In genomic region chr11:76669901-76670474, GRCh38 we compare ENCODE assay signal across 8 cellular contexts. TPM values are rescaled to one million over a fixed set of nuclear protein-coding genes. Genes with fewer than 3 reads are reported as not detected.
DNase-seq lines count a peak whose midpoint lies in the region; ATAC-seq, FAIRE-seq and TF ChIP-seq lines count a peak whose summit lies in the region.

No MANE protein-coding gene starts in this region.

- ATAC-seq in A549: peak in 1 of 2 experiments; percentile 13; a peak in 3 of 6 replicates
- no peak for ATAC-seq in GM21526 (IDR thresholded peaks at IDR 0.05; ENCODE audit: low FRiP score, unreplicated experiment)

- peaks cover 16% of the 10 kb centered on the region for H3K36me3 ChIP-seq in mesodermal cell (ENCODE audit: control insufficient read depth, insufficient read depth, low read length)
- H3K36me3 ChIP-seq in vagina: no peaks in the 10 kb centered on the region

- TF ChIP-seq EP300 in A549 (IDR thresholded peaks at IDR 0.05): no peak

- H3K27ac ChIP-seq in A549 (peak overlapping the region in 1 of 2 experiments; percentile 57; a peak in 3 of 6 replicates), coronary artery (peak overlapping the region; percentile 87 to 90), mesodermal cell (ENCODE audit: low read depth, low read length, severe bottlenecking) (peak overlapping the region; percentile 49), vagina (peak overlapping the region; percentile 86)

- WGBS in A549 (ENCODE audit: missing lambda C conversion rate): 30% methylated on average over 20 of the region's 21 CpGs
- WGBS in mesodermal cell (ENCODE audit: insufficient coverage in 2 of 2), 2 experiments: 29 to 41% methylated on average over 13 to 17 of the region's 21 CpGs

- H3K27me3 ChIP-seq in vagina: no peaks in the 10 kb centered on the region

- H3K4me2 ChIP-seq in A549: peak overlapping the region; percentile 96

- H3K4me1 ChIP-seq in A549 (peaks cover 8% of the 10 kb centered on the region; the same call in 1 of the 3 replicates), mesodermal cell (ENCODE audit: control insufficient read depth, insufficient read depth, low read length, poor library complexity, severe bottlenecking) (peaks cover 20% of the 10 kb centered on the region), vagina (peaks cover 61% of the 10 kb centered on the region)

- TF ChIP-seq RAD21 in A549 (conservative IDR thresholded peaks at IDR 0.05 in 1 of 2, IDR thresholded peaks at IDR 0.05 in 1 of 2): no peak

- DNase-seq in A549 (ENCODE audit: low read depth in 1 of 2, low spot score in 1 of 2) (no peak), HS-5 (ENCODE audit: low read depth) (peak; percentile 5), coronary artery (ENCODE audit: low spot score) (no peak), vagina (ENCODE audit: extremely low spot score in 2 of 2) (no peak), NCI-H128 (lab: John Stamatoyannopoulos, UW; ENCODE audit: unreplicated experiment) (no peak), GM10266 (ENCODE audit: extremely low spot score) (no peak)

- POLR2A ChIA-PET in A549 (lab: Yijun Ruan, JAX): no interaction called here

- CTCF ChIA-PET in A549 (lab: Yijun Ruan, JAX): interaction anchor here (0.6 to 6.0 kb wide), 6 partner anchors 10 to 140 kb away, joined by 3 to 56 read pairs (median 3); no protein-coding TSS in a partner anchor

- intact Hi-C loops in vagina (cut with DNase I): loop anchor here (10.0 kb wide), 1 partner anchor 65 kb away; no protein-coding TSS in a partner anchor

- TF ChIP-seq CTCF in A549 (IDR thresholded peaks at IDR 0.05) (no peak), coronary artery (IDR thresholded peaks at IDR 0.05) (no peak), vagina (IDR thresholded peaks at IDR 0.05) (no peak), GM10266 (IDR thresholded peaks at IDR 0.05; ENCODE audit: control insufficient read depth, insufficient read depth, low read depth, missing control alignments) (no peak)

- no peak for FAIRE-seq in A549 (lab: Jason Lieb, UNC)

- peak overlapping the region; percentile 59 for H3K4me3 ChIP-seq in A549
- peak overlapping the region; percentile 81 for H3K4me3 ChIP-seq in coronary artery
- peak overlapping the region; percentile 54 for H3K4me3 ChIP-seq in mesodermal cell (ENCODE audit: extremely low read depth, insufficient read depth, low read length, poor library complexity, severe bottlenecking)
- H3K4me3 ChIP-seq in vagina: peak overlapping the region; percentile 62 to 87

- H3K9me3 ChIP-seq in A549: no peaks in the 10 kb centered on the region
- no peaks in the 10 kb centered on the region for H3K9me3 ChIP-seq in mesodermal cell (ENCODE audit: control insufficient read depth, low read length)
- H3K9me3 ChIP-seq in vagina: no peaks in the 10 kb centered on the region

- no peak for TF ChIP-seq POLR2A in A549 (IDR thresholded peaks at IDR 0.05; ENCODE audit: low read length)
- TF ChIP-seq POLR2A in vagina (IDR thresholded peaks at IDR 0.05): no peak

TF ChIP-seq in A549, 52 proteins besides CTCF, POLR2A, EP300 and RAD21:
- TF ChIP-seq EHF (CRISPR knock-in tag; IDR thresholded peaks at IDR 0.05): no peak
- TF ChIP-seq NFE2L2 (conservative IDR thresholded peaks at IDR 0.05; ENCODE audit: low read length): no peak
- no peak for TF ChIP-seq BCL3 (IDR thresholded peaks at IDR 0.05)
- TF ChIP-seq ZFP36 (IDR thresholded peaks at IDR 0.05; ENCODE audit: borderline replicate concordance, partially characterized antibody): no peak
- no peak for TF ChIP-seq MAZ (IDR thresholded peaks at IDR 0.05; ENCODE audit: borderline replicate concordance, low read depth, low read length)
- TF ChIP-seq MAFK (IDR thresholded peaks at IDR 0.05; ENCODE audit: partially characterized antibody): no peak
- no peak for TF ChIP-seq ELK1 (IDR thresholded peaks at IDR 0.05; ENCODE audit: low read depth, low read length)
- TF ChIP-seq HEYL (CRISPR knock-in tag; IDR thresholded peaks at IDR 0.05): no peak
- no peak for TF ChIP-seq CHD4 (IDR thresholded peaks at IDR 0.05; ENCODE audit: borderline replicate concordance)
- TF ChIP-seq POLR2AphosphoS2 (conservative IDR thresholded peaks at IDR 0.05; ENCODE audit: low read length): no peak
- TF ChIP-seq HDAC2 (IDR thresholded peaks at IDR 0.05): no peak
- TF ChIP-seq, protein P1, sequence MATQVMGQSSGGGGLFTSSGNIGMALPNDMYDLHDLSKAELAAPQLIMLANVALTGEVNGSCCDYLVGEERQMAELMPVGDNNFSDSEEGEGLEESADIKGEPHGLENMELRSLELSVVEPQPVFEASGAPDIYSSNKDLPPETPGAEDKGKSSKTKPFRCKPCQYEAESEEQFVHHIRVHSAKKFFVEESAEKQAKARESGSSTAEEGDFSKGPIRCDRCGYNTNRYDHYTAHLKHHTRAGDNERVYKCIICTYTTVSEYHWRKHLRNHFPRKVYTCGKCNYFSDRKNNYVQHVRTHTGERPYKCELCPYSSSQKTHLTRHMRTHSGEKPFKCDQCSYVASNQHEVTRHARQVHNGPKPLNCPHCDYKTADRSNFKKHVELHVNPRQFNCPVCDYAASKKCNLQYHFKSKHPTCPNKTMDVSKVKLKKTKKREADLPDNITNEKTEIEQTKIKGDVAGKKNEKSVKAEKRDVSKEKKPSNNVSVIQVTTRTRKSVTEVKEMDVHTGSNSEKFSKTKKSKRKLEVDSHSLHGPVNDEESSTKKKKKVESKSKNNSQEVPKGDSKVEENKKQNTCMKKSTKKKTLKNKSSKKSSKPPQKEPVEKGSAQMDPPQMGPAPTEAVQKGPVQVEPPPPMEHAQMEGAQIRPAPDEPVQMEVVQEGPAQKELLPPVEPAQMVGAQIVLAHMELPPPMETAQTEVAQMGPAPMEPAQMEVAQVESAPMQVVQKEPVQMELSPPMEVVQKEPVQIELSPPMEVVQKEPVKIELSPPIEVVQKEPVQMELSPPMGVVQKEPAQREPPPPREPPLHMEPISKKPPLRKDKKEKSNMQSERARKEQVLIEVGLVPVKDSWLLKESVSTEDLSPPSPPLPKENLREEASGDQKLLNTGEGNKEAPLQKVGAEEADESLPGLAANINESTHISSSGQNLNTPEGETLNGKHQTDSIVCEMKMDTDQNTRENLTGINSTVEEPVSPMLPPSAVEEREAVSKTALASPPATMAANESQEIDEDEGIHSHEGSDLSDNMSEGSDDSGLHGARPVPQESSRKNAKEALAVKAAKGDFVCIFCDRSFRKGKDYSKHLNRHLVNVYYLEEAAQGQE (IDR thresholded peaks at IDR 0.05): no peak
- TF ChIP-seq ZSCAN20 (CRISPR knock-in tag; IDR thresholded peaks at IDR 0.05): no peak

RNA-seq across cellular contexts. Expression of gene LRRC32, which starts 0.6 kb away (rescaled TPM):
- polyA plus RNA-seq in A549 (2011; rRNA removed): 0.62 and 1.0 TPM in 2 replicates
- 0.09 and 0.17 TPM in 2 replicates for polyA plus RNA-seq in A549 (2012; cell fraction: cytosol; rRNA removed)
- polyA plus RNA-seq in A549 (2012; cell fraction: nucleus; rRNA removed): 0.67 and 0.98 TPM in 2 replicates
- 0.08 to 0.25 TPM (median 0.16 TPM) in 3 replicates for polyA plus RNA-seq in A549 (2017; fragmentation: RNase III; extraction: RNeasy Plus Mini Kit Qiagen cat#74134 plus additional on column Dnase treatment)
- 0.29 and 0.37 TPM in 2 replicates for polyA minus RNA-seq in A549 (2011; rRNA and poly(A)+ RNA removed)
- polyA plus RNA-seq in mesodermal cell (2013, experiment 1 of 2): 96.7 TPM
- 105 TPM for polyA plus RNA-seq in mesodermal cell (2013, experiment 2 of 2)
- total RNA-seq in vagina: 66.3 TPM
